9 cellular contexts compared by ENCODE assay signal in the genomic region with DNA sequence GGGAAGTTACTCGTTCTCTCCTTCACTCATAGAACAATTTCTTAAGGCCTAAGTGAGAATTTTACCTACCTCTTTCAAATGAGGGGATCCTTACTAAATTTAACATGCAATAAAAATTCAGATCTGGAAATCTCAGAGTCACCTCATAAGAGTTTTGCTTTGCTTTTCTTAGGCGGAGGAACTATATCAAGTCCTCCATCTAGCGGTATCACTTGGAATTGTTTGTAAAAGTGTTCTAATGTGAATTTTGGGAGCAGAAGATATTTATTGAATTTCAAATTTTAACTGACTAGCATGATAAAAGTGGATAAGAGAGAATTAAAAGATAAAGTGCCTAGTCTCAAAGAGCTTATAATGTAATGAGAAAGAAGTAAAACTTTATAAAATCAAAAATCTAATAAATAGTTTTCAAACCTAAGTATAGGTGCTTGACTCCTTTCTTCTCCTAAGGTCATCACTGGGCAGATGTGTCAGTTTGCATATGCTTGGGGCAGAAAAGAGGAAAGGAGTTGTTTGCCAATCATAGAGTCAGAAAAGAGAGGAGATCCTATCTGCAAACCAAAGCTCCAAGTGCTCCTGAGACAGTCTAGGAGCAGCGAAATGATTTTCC.
A peak's percentile ranks its signal among the peaks of the same experiment; 100 is the strongest.
DNase-seq lines count a peak whose midpoint lies in the region; ATAC-seq, FAIRE-seq and TF ChIP-seq lines count a peak whose summit lies in the region.
"Had no signal": no experiment of that assay in that cellular context is flagged by ENCODE, and none has a peak within 500 bp of the region (broad histone marks: within the 10 kb centered on the region; RNA-seq: fewer than 3 reads in every experiment).

No MANE protein-coding gene starts in this region.

- WGBS in A549 (ENCODE audit: missing lambda C conversion rate), result 24% methylated on average over 4 of the region's 4 CpGs

- FAIRE-seq in A549 (lab: Jason Lieb, UNC), result no peak
- peak; percentile 75 for FAIRE-seq in colon (lab: Jason Lieb, UNC)

- no peaks in the 10 kb centered on the region for H3K9me3 Mint-ChIP-seq in nephron progenitor cell

- CTCF ChIA-PET in A549 (lab: Yijun Ruan, JAX), result interaction anchor here (0.6 to 12.7 kb wide), 28 partner anchors 10 to 492 kb away, joined by 3 to 128 read pairs (median 4); partner anchors contain the start of genes DAB2 and FYB1

- H3K27ac ChIP-seq in A549, result peak overlapping the region in 1 of 2 experiments; percentile 56; a peak in 3 of 6 replicates
- H3K27ac ChIP-seq: epithelial cell of prostate had no signal

- H3K27me3 Mint-ChIP-seq in nephron progenitor cell (ENCODE audit: low read depth, poor library complexity), result no peaks in the 10 kb centered on the region

- peaks cover 7% of the 10 kb centered on the region for H3K4me1 Mint-ChIP-seq in nephron progenitor cell

- no peak overlapping the region for H3K4me3 Mint-ChIP-seq in nephron progenitor cell

- TF ChIP-seq POLR2A in A549 (IDR thresholded peaks at IDR 0.05; ENCODE audit: low read length), result no peak

- H3K4me2 ChIP-seq in A549, result peak overlapping the region; percentile 17; the same call in 1 of the 3 replicates

- peaks cover 5% of the 10 kb centered on the region; the same call in 1 of the 3 replicates for H3K4me1 ChIP-seq in A549

- peak; percentile 79 to 82 for TF ChIP-seq RAD21 in A549 (conservative IDR thresholded peaks at IDR 0.05 in 1 of 2, IDR thresholded peaks at IDR 0.05 in 1 of 2)

- H3K4me3 ChIP-seq in A549, result no peak overlapping the region
- H3K4me3 ChIP-seq in GM12875 (ENCODE audit: low read depth, low read length), result no peak overlapping the region

- H3K27ac Mint-ChIP-seq in nephron progenitor cell, result no peak overlapping the region

- H3K9me3 ChIP-seq in A549, result no peaks in the 10 kb centered on the region

- DNase-seq in A549 (ENCODE audit: low read depth in 1 of 2, low spot score in 1 of 2) (peak; percentile 10 to 50), NCI-H446 (lab: John Stamatoyannopoulos, UW) (peak; percentile 62 to 65), nephron progenitor cell (no peak)

- no peak for TF ChIP-seq EP300 in A549 (IDR thresholded peaks at IDR 0.05)

- POLR2A ChIA-PET in A549 (lab: Yijun Ruan, JAX), result no interaction called here

- ATAC-seq in A549 (peak; percentile 59 to 65; a peak in 3 of 6 replicates), GM18519 (IDR thresholded peaks at IDR 0.05; ENCODE audit: low FRiP score, unreplicated experiment) (no peak), GM21390 (IDR thresholded peaks at IDR 0.05; ENCODE audit: unreplicated experiment) (no peak), HG03457 (IDR thresholded peaks at IDR 0.05; ENCODE audit: unreplicated experiment) (no peak)

- TF ChIP-seq CTCF in A549 (IDR thresholded peaks at IDR 0.05) (peak; percentile 80), GM12875 (IDR thresholded peaks at IDR 0.05; ENCODE audit: borderline replicate concordance, insufficient read depth, low read depth, low read length) (peak; percentile 35; the same call in 1 of the 2 replicates), nephron progenitor cell (IDR thresholded peaks at IDR 0.05) (peak; percentile 69)

- no peaks in the 10 kb centered on the region for H3K36me3 Mint-ChIP-seq in nephron progenitor cell (ENCODE audit: low read depth)

TF ChIP-seq in A549, 52 proteins besides CTCF, POLR2A, EP300 and RAD21:
- TF ChIP-seq, protein P1, sequence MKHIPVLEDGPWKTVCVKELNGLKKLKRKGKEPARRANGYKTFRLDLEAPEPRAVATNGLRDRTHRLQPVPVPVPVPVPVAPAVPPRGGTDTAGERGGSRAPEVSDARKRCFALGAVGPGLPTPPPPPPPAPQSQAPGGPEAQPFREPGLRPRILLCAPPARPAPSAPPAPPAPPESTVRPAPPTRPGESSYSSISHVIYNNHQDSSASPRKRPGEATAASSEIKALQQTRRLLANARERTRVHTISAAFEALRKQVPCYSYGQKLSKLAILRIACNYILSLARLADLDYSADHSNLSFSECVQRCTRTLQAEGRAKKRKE (CRISPR knock-in tag; IDR thresholded peaks at IDR 0.05; ENCODE audit: low read depth), result no peak
- TF ChIP-seq MAFK (IDR thresholded peaks at IDR 0.05; ENCODE audit: partially characterized antibody) (no peak), SMC3 (IDR thresholded peaks at IDR 0.05) (peak; percentile 78), BHLHE40 (IDR thresholded peaks at IDR 0.05; ENCODE audit: low read depth, low read length) (no peak), RNF2 (IDR thresholded peaks at IDR 0.05; ENCODE audit: borderline replicate concordance, low read depth) (no peak)

Comparison
In these comparisons a context has a peak if more than half of its experiments do, and no peak if none do; other contexts are left out.
1. ATAC-seq: peak in A549 (2 of 2); none in GM18519 (single experiment), GM21390 (single experiment) and HG03457 (single experiment).
2. Peak in every context shown above with its lines, with median percentiles within 50 percentile points of each other: CTCF ChIP-seq.